Comparison of ENCODE assay signal across 21 cellular contexts in the genomic region with DNA sequence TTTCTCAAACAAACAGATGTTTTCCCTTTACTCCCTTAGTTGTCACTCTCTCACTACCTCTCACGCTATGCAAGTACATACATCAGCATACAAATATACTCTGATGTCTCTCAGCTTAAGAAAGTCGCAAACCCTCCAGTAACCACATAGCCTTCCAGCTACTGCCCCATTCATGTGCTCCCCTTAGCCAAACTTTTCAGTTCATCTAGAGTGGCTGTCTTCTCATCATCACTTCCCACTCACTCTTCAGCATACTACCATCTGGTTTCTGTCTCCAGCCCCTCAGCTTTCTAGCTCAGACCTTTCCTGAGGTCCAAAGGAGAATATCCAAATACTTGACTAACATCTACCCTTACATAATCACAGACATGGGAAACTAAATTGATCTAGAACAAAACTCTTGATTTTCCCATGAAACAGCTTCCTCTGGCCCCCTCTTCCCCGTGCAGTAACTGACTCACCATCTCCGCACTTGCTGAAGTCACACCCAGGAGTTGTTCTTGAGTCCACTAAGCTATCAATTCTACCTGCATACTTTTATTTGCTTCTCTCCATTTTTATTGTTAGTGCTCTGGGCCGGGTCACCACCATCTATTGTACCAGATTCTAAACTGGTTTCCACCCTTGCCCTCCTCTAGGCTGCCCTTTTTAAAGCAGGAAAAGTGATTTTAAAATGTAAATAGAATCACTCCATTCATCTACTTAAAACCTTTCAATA. TPM values are rescaled to one million over a fixed set of nuclear protein-coding genes. Genes with fewer than 3 reads are reported as not detected.
DNase-seq lines count a peak whose midpoint lies in the region; ATAC-seq, FAIRE-seq and TF ChIP-seq lines count a peak whose summit lies in the region.
"Had no signal": no experiment of that assay in that cellular context is flagged by ENCODE, and none has a peak within 500 bp of the region (broad histone marks: within the 10 kb centered on the region; RNA-seq: fewer than 3 reads in every experiment).

No MANE protein-coding gene starts in this region.

- peaks cover 57% of the 10 kb centered on the region for H3K4me1 ChIP-seq in CD4-positive, CD25-positive, alpha-beta regulatory T cell (ENCODE audit: control insufficient read depth, insufficient read depth, low read length, poor library complexity, severe bottlenecking)
- peaks cover 18% of the 10 kb centered on the region for H3K4me1 ChIP-seq in DND-41 (ENCODE audit: insufficient read depth, low read length)
- H3K4me1 ChIP-seq: BE2C had no signal

- peaks cover 45% of the 10 kb centered on the region for H3K4me1 Mint-ChIP-seq in activated T-cell treated with anti-CD3 and anti-CD28 coated beads, Interleukin-2, amount 50 U/mL, for 72 hours (ENCODE audit: low read depth)
- peaks cover 50% of the 10 kb centered on the region for H3K4me1 Mint-ChIP-seq in activated T-cell treated with anti-CD3 and anti-CD28 coated beads, Interleukin-2, amount 50 U/mL, for 24 hours (ENCODE audit: low read depth)
- peaks cover 22 to 51% (median 34%) of the 10 kb centered on the region in 4 donors for H3K4me1 Mint-ChIP-seq in CD4-positive, CD25-positive, alpha-beta regulatory T cell

- no peak overlapping the region for H2AFZ ChIP-seq in DND-41 (ENCODE audit: low read depth, low read length)

- H3K9me3 Mint-ChIP-seq in activated T-cell treated with anti-CD3 and anti-CD28 coated beads, Interleukin-2, amount 50 U/mL, for 72 hours = peaks cover 0 to 4% of the 10 kb centered on the region in 2 donors
- no peaks in the 10 kb centered on the region for H3K9me3 Mint-ChIP-seq in activated T-cell treated with anti-CD3 and anti-CD28 coated beads, Interleukin-2, amount 50 U/mL, for 24 hours
- H3K9me3 Mint-ChIP-seq in CD4-positive, CD25-positive, alpha-beta regulatory T cell = no peaks in the 10 kb centered on the region

- peak overlapping the region; percentile 55 for H3K4me3 ChIP-seq in CD4-positive, CD25-positive, alpha-beta regulatory T cell (ENCODE audit: low read depth, low read length)
- H3K4me3 ChIP-seq in DND-41 (ENCODE audit: low read depth in 1 of 2, low read length in 2 of 2) = no peak overlapping the region
- H3K4me3 ChIP-seq in bronchial epithelial cell (ENCODE audit: low read depth, low read length) = no peak overlapping the region

- H3K27me3 Mint-ChIP-seq in activated T-cell treated with anti-CD3 and anti-CD28 coated beads, Interleukin-2, amount 50 U/mL, for 72 hours (ENCODE audit: low read depth) = no peaks in the 10 kb centered on the region
- H3K27me3 Mint-ChIP-seq in activated T-cell treated with anti-CD3 and anti-CD28 coated beads, Interleukin-2, amount 50 U/mL, for 24 hours = no peaks in the 10 kb centered on the region
- no peaks in the 10 kb centered on the region for H3K27me3 Mint-ChIP-seq in CD4-positive, CD25-positive, alpha-beta regulatory T cell

- H3K27ac Mint-ChIP-seq in activated T-cell treated with anti-CD3 and anti-CD28 coated beads, Interleukin-2, amount 50 U/mL, for 72 hours = no peak overlapping the region
- H3K27ac Mint-ChIP-seq in activated T-cell treated with anti-CD3 and anti-CD28 coated beads, Interleukin-2, amount 50 U/mL, for 24 hours = no peak overlapping the region
- no peak overlapping the region for H3K27ac Mint-ChIP-seq in CD4-positive, CD25-positive, alpha-beta regulatory T cell
- H3K27ac Mint-ChIP-seq: HFFc6 had no signal

- H4K20me1 ChIP-seq in DND-41 (ENCODE audit: insufficient read depth, low read length) = no peaks in the 10 kb centered on the region

- no peak overlapping the region for H3K9ac ChIP-seq in DND-41 (ENCODE audit: low read depth, low read length)

- ATAC-seq in activated T-cell treated with anti-CD3 and anti-CD28 coated beads, Interleukin-2, amount 50 U/mL, for 72 hours (replicated peaks in 1 of 2) = peak; percentile 44 to 50
- ATAC-seq in CD4-positive, CD25-positive, alpha-beta regulatory T cell (ENCODE audit: low read depth in 2 of 2) = no peak
- ATAC-seq in DND-41 (ENCODE audit: insufficient read depth, low read depth) (peak; percentile 8; the same call in 1 of the 3 replicates), GM21367 (IDR thresholded peaks at IDR 0.05; ENCODE audit: unreplicated experiment) (no peak), HG02763 (IDR thresholded peaks at IDR 0.05; ENCODE audit: unreplicated experiment) (no peak)

- H3K79me2 ChIP-seq in DND-41 (ENCODE audit: insufficient read depth, low read length) = peaks cover 31% of the 10 kb centered on the region

- FAIRE-seq in bronchial epithelial cell (lab: Jason Lieb, UNC) = peak; percentile 75
- FAIRE-seq: A204.1, H54 had no signal

- H3K27me3 ChIP-seq in CD4-positive, CD25-positive, alpha-beta regulatory T cell (ENCODE audit: control insufficient read depth, insufficient read depth, low read length) = no peaks in the 10 kb centered on the region
- H3K27me3 ChIP-seq in DND-41 (ENCODE audit: insufficient read depth, low read length, poor library complexity) (no peaks in the 10 kb centered on the region), bronchial epithelial cell (ENCODE audit: control insufficient read depth, insufficient read depth, low read length) (no peaks in the 10 kb centered on the region)
- H3K27me3 ChIP-seq: BE2C had no signal

- peak overlapping the region; percentile 76 for H3K27ac ChIP-seq in CD4-positive, CD25-positive, alpha-beta regulatory T cell (ENCODE audit: insufficient read depth, low read length, poor library complexity, severe bottlenecking)
- H3K27ac ChIP-seq in DND-41 (ENCODE audit: low read length) = no peak overlapping the region

- H3K4me2 ChIP-seq in DND-41 (ENCODE audit: insufficient read depth, low read length) = no peak overlapping the region

- H3K4me3 Mint-ChIP-seq in activated T-cell treated with anti-CD3 and anti-CD28 coated beads, Interleukin-2, amount 50 U/mL, for 72 hours = no peak overlapping the region
- no peak overlapping the region for H3K4me3 Mint-ChIP-seq in activated T-cell treated with anti-CD3 and anti-CD28 coated beads, Interleukin-2, amount 50 U/mL, for 24 hours
- no peak overlapping the region for H3K4me3 Mint-ChIP-seq in CD4-positive, CD25-positive, alpha-beta regulatory T cell
- H3K4me3 Mint-ChIP-seq: HFFc6 had no signal

- H3K36me3 ChIP-seq in CD4-positive, CD25-positive, alpha-beta regulatory T cell (ENCODE audit: control insufficient read depth, insufficient read depth, low read length) = no peaks in the 10 kb centered on the region
- H3K36me3 ChIP-seq in DND-41 (ENCODE audit: insufficient read depth, low read length) = no peaks in the 10 kb centered on the region
- H3K36me3 ChIP-seq in bronchial epithelial cell (ENCODE audit: control insufficient read depth, insufficient read depth, low read length) = no peaks in the 10 kb centered on the region
- H3K36me3 ChIP-seq: BE2C had no signal

- peaks cover 4 to 5% of the 10 kb centered on the region in 2 donors for H3K36me3 Mint-ChIP-seq in activated T-cell treated with anti-CD3 and anti-CD28 coated beads, Interleukin-2, amount 50 U/mL, for 72 hours (ENCODE audit: insufficient read depth in 2 of 2)
- peaks cover 26% of the 10 kb centered on the region for H3K36me3 Mint-ChIP-seq in activated T-cell treated with anti-CD3 and anti-CD28 coated beads, Interleukin-2, amount 50 U/mL, for 24 hours (ENCODE audit: low read depth)
- no peaks in the 10 kb centered on the region for H3K36me3 Mint-ChIP-seq in CD4-positive, CD25-positive, alpha-beta regulatory T cell

- no peak for DNase-seq in activated T-cell treated with anti-CD3 and anti-CD28 coated beads, Interleukin-2, amount 50 U/mL, for 72 hours
- DNase-seq in activated T-cell treated with anti-CD3 and anti-CD28 coated beads, Interleukin-2, amount 50 U/mL, for 24 hours = no peak
- peak in 1 of 3 donors; percentile 13 for DNase-seq in CD4-positive, CD25-positive, alpha-beta regulatory T cell
- DNase-seq in DND-41 (no peak), bronchial epithelial cell (ENCODE audit: low read depth) (no peak), NCI-H1436 (lab: John Stamatoyannopoulos, UW) (no peak)
- DNase-seq: BE2C, DMS79, HFFc6, KG1, MV-4-11, NCI-H187 treated with DMSO at 0.1 percent for 48 hours, NCI-H226, NCI-H524, NCI-H82, OCI-M1, SHP77 treated with DMSO at 0.1 percent for 48 hours had no signal

- no peaks in the 10 kb centered on the region for H3K9me3 ChIP-seq in CD4-positive, CD25-positive, alpha-beta regulatory T cell (ENCODE audit: control insufficient read depth in 2 of 2, low read length in 2 of 2)
- peaks cover 5% of the 10 kb centered on the region for H3K9me3 ChIP-seq in DND-41 (ENCODE audit: insufficient read depth, low read length, severe bottlenecking)
- H3K9me3 ChIP-seq: BE2C had no signal

- TF ChIP-seq CTCF in DND-41 (IDR thresholded peaks at IDR 0.05; ENCODE audit: borderline replicate concordance, extremely low read depth, low read length, poor library complexity, severe bottlenecking) (no peak), bronchial epithelial cell (IDR thresholded peaks at IDR 0.05; ENCODE audit: insufficient read depth, low read length, severe bottlenecking) (no peak)

RNA-seq across cellular contexts. Expression of gene CASP6, which starts 57.2 kb away (rescaled TPM):
- 10 to 100 TPM; 25.1 to 30.3 TPM for total RNA-seq in activated T-cell treated with anti-CD3 and anti-CD28 coated beads, Interleukin-2, amount 50 U/mL, for 72 hours
- total RNA-seq in CD4-positive, CD25-positive, alpha-beta regulatory T cell = 21.9 TPM
- 10 to 100 TPM; 64.5 to 88.4 (median 72.7) TPM for polyA plus RNA-seq in CD4-positive, CD25-positive, alpha-beta regulatory T cell
- 27.7 and 54.0 TPM in 2 replicates for total RNA-seq in bronchial epithelial cell

Comparison
In these comparisons a context has a peak if more than half of its experiments do, and no peak if none do; other contexts are left out.
1. ATAC-seq: peak in activated T-cell treated with anti-CD3 and anti-CD28 coated beads, Interleukin-2, amount 50 U/mL, for 72 hours (2 of 2) and DND-41 (single experiment); none in CD4-positive, CD25-positive, alpha-beta regulatory T cell (0 of 2), GM21367 (single experiment) and HG02763 (single experiment).